In genomic region chr9:2816476-2817141, GRCh38 we compare ENCODE assay signal across 9 cellular contexts. TPM values are rescaled to one million over a fixed set of nuclear protein-coding genes. Genes with fewer than 3 reads are reported as not detected.
DNase-seq lines count a peak whose midpoint lies in the region; TF ChIP-seq lines count a peak whose summit lies in the region.
"Had no signal": no experiment of that assay in that cellular context is flagged by ENCODE, and none has a peak within 500 bp of the region (broad histone marks: within the 10 kb centered on the region; RNA-seq: fewer than 3 reads in every experiment).

No MANE protein-coding gene starts in this region.

- intact Hi-C loops in stomach (cut with DNase I; ENCODE audit: low total_unique reads), result no loop called here

- H3K27me3 ChIP-seq in HUES48 (ENCODE audit: control insufficient read depth, insufficient read depth, low read length) (no peaks in the 10 kb centered on the region), stomach (no peaks in the 10 kb centered on the region), SJCRH30 (no peaks in the 10 kb centered on the region)

- H3K27ac ChIP-seq in HUES48 (ENCODE audit: low read depth, low read length), result peak overlapping the region; percentile 32
- peak overlapping the region; percentile 8 to 85 (median 75) for H3K27ac ChIP-seq in stomach
- H3K27ac ChIP-seq in SJCRH30, result no peak overlapping the region

- no peak for TF ChIP-seq POLR2A in stomach (IDR thresholded peaks at IDR 0.05)

- H3K9ac ChIP-seq in HUES48 (ENCODE audit: low read depth, low read length), result no peak overlapping the region

- H3K4me3 ChIP-seq in HUES48 (ENCODE audit: low read depth, low read length), result no peak overlapping the region
- H3K4me3 ChIP-seq in cardiac fibroblast (replicated peaks in 1 of 2; ENCODE audit: low read depth in 2 of 2, low read length in 2 of 2), result no peak overlapping the region
- no peak overlapping the region for H3K4me3 ChIP-seq in stomach
- no peak overlapping the region for H3K4me3 ChIP-seq in SJCRH30

- H3K4me1 ChIP-seq in HUES48 (ENCODE audit: control insufficient read depth, insufficient read depth, low read length) (peaks cover 74% of the 10 kb centered on the region), stomach (peaks cover 4 to 32% (median 28%) of the 10 kb centered on the region in 4 donors), SJCRH30 (no peaks in the 10 kb centered on the region)

- H3K36me3 ChIP-seq in HUES48 (ENCODE audit: control insufficient read depth, insufficient read depth, low read length) (peaks cover 53% of the 10 kb centered on the region), stomach (peaks cover 0 to 43% (median 27%) of the 10 kb centered on the region in 4 donors), SJCRH30 (peaks cover 56% of the 10 kb centered on the region)

- DNase-seq in cardiac fibroblast (ENCODE audit: low read depth in 2 of 2) (peak; percentile 87 to 93), hepatic stellate cell (ENCODE audit: low spot score) (peak; percentile 47), stomach (no peak), SJCRH30 (no peak), NCI-H2171 (lab: John Stamatoyannopoulos, UW) (no peak), globus pallidus (ENCODE audit: low spot score) (no peak)
- DNase-seq in effector CD4-positive, alpha-beta T cell, result no peak
- DNase-seq: GDM1 had no signal

- no peak for TF ChIP-seq CTCF in cardiac fibroblast (IDR thresholded peaks at IDR 0.05; ENCODE audit: low read depth, low read length)
- TF ChIP-seq CTCF in stomach (IDR thresholded peaks at IDR 0.05), result no peak

- H3K9me3 ChIP-seq in HUES48 (ENCODE audit: control insufficient read depth, insufficient read depth, low read length) (no peaks in the 10 kb centered on the region), stomach (no peaks in the 10 kb centered on the region), SJCRH30 (replicated peaks) (no peaks in the 10 kb centered on the region)

- 61 to 81% (median 74%) methylated on average over 6 of the region's 6 CpGs for WGBS in stomach, 5 donors

- peak; percentile 63 for TF ChIP-seq EP300 in stomach (IDR thresholded peaks at IDR 0.05)

RNA-seq across cellular contexts. Expression of gene PUM3, which starts 27.3 kb away (rescaled TPM):
- 10 to 100 TPM; 25.1 to 79.5 (median 51.3) TPM for total RNA-seq in stomach
- 10 to 100 TPM; 17.9 to 33.7 (median 24.4) TPM for polyA plus RNA-seq in stomach
- total RNA-seq in SJCRH30 (2014; rRNA removed; shearing (Covaris generic)), result 68.2 and 72.0 TPM in 2 replicates

Comparison
In these comparisons a context has a peak if more than half of its experiments do, and no peak if none do; other contexts are left out.
1. DNase-seq: peak in cardiac fibroblast (2 of 2) and hepatic stellate cell (single experiment); none in stomach (single experiment), SJCRH30 (0 of 2), NCI-H2171 (single experiment), effector CD4-positive, alpha-beta T cell (single experiment) and globus pallidus (single experiment).